In genomic region chr14:48925184-48925583, GRCh38 we compare ENCODE assay signal across 32 cellular contexts.
"Had no signal": no experiment of that assay in that cellular context is flagged by ENCODE, and none has a peak within 500 bp of the region (broad histone marks: within the 10 kb centered on the region; RNA-seq: fewer than 3 reads in every experiment).

No MANE protein-coding gene starts in this region.

- DNase-seq: activated B cell treated with CpG ODN at 0.5 μM for 24 hours; activated CD4-positive, alpha-beta memory T cell treated with anti-CD3 and anti-CD28 coated beads for 36 hours; activated CD4-positive, alpha-beta T cell treated with anti-CD3 and anti-CD28 coated beads, Interleukin-2, amount 10 ng/mL, durations not matched to agents 24 days and 14 days; activated CD8-positive, alpha-beta memory T cell treated with anti-CD3 and anti-CD28 coated beads, Interleukin-2, amount 50 U/mL, for 48 hours; activated CD8-positive, alpha-beta T cell treated with anti-CD3 and anti-CD28 coated beads, Interleukin-2, amount 10 ng/mL, durations not matched to agents 7 days and 5 days; activated effector memory CD4-positive, alpha-beta T cell treated with Interleukin-2 at 50 U/mL for 16 hours; activated gamma-delta T cell treated with Interleukin-2 at 50 U/mL for 16 hours; activated naive CD4-positive, alpha-beta T cell treated with anti-CD3 and anti-CD28 coated beads, Interleukin-2, amount 50 U/mL, for 16 hours; activated naive CD4-positive, alpha-beta T cell treated with Interleukin-2 at 50 U/mL for 16 hours; activated T-cell treated with anti-CD3 and anti-CD28 coated beads for 4 hours; activated T-cell treated with anti-CD3 and anti-CD28 coated beads, Interleukin-2, amount 50 U/mL, for 24 hours; amniotic stem cell; brain microvascular endothelial cell; effector memory CD4-positive, alpha-beta T cell; endodermal cell; foreskin fibroblast; T-helper 1 cell; T-helper 17 cell; T1000; WERI-Rb-1 had no signal

- H3K36me3 ChIP-seq: brain microvascular endothelial cell, WERI-Rb-1 had no signal

- H3K36me3 Mint-ChIP-seq: activated CD4-positive, alpha-beta memory T cell treated with anti-CD3 and anti-CD28 coated beads for 36 hours; activated naive CD8-positive, alpha-beta T cell had no signal

- H3K27me3 ChIP-seq: brain microvascular endothelial cell, dorsolateral prefrontal cortex had no signal

- H3K27ac ChIP-seq: brain microvascular endothelial cell, coronary artery, dorsolateral prefrontal cortex, WERI-Rb-1 had no signal

- ATAC-seq: activated CD4-positive, CD25-positive, alpha-beta regulatory T cell treated with anti-CD3 and anti-CD28 coated beads, Interleukin-2, amount 50 U/mL, for 24 hours; activated CD8-positive, alpha-beta T cell treated with anti-CD3 and anti-CD28 coated beads, Interleukin-2, amount 10 ng/mL, durations not matched to agents 7 days and 5 days; activated T-helper 17 cell treated with anti-CD3 and anti-CD28 coated beads, Interleukin-2, amount 50 U/mL, for 72 hours; esophagus mucosa; T-helper 17 cell had no signal

- H3K27ac Mint-ChIP-seq: activated B cell treated with CpG ODN at 0.5 μM for 24 hours; activated CD4-positive, alpha-beta memory T cell treated with anti-CD3 and anti-CD28 coated beads for 36 hours; activated CD4-positive, alpha-beta T cell treated with anti-CD3 and anti-CD28 coated beads, Interleukin-2, amount 10 ng/mL, durations not matched to agents 24 days and 14 days; activated CD8-positive, alpha-beta T cell treated with anti-CD3 and anti-CD28 coated beads, Interleukin-2, amount 10 ng/mL, durations not matched to agents 7 days and 5 days; activated naive CD8-positive, alpha-beta T cell; activated T-cell treated with anti-CD3 and anti-CD28 coated beads, Interleukin-2, amount 50 U/mL, for 24 hours; activated T-helper 17 cell treated with anti-CD3 and anti-CD28 coated beads, Interleukin-2, amount 50 U/mL, for 72 hours; dendritic cell treated with granulocyte-macrophage colony-stimulating factor and Interleukin-4, amounts not matched to agents 40 ng/mL and 50 ng/mL, for 4 days; endodermal cell; T-helper 17 cell; T-helper 2 cell treated with Interferon-gamma antibody and Interleukin-4, amounts not matched to agents 5 μg/mL and 100 μg/mL, for 36 hours had no signal

- H3K4me3 Mint-ChIP-seq: activated B cell treated with CpG ODN at 0.5 μM for 24 hours; activated CD4-positive, alpha-beta memory T cell treated with anti-CD3 and anti-CD28 coated beads for 36 hours; activated CD4-positive, alpha-beta T cell treated with anti-CD3 and anti-CD28 coated beads, Interleukin-2, amount 10 ng/mL, durations not matched to agents 24 days and 14 days; activated CD8-positive, alpha-beta T cell treated with anti-CD3 and anti-CD28 coated beads, Interleukin-2, amount 10 ng/mL, durations not matched to agents 7 days and 5 days; activated naive CD8-positive, alpha-beta T cell; activated T-cell treated with anti-CD3 and anti-CD28 coated beads, Interleukin-2, amount 50 U/mL, for 24 hours; activated T-helper 17 cell treated with anti-CD3 and anti-CD28 coated beads, Interleukin-2, amount 50 U/mL, for 72 hours; central memory CD8-positive, alpha-beta T cell; dendritic cell treated with granulocyte-macrophage colony-stimulating factor and Interleukin-4, amounts not matched to agents 40 ng/mL and 50 ng/mL, for 4 days; endodermal cell; T-helper 17 cell; T-helper 2 cell treated with Interferon-gamma antibody and Interleukin-4, amounts not matched to agents 5 μg/mL and 100 μg/mL, for 36 hours had no signal

- H3K9me3 Mint-ChIP-seq: activated B cell treated with CpG ODN at 0.5 μM for 24 hours; activated CD4-positive, alpha-beta memory T cell treated with anti-CD3 and anti-CD28 coated beads for 36 hours; activated CD4-positive, alpha-beta T cell treated with anti-CD3 and anti-CD28 coated beads, Interleukin-2, amount 10 ng/mL, durations not matched to agents 24 days and 14 days; activated T-cell treated with anti-CD3 and anti-CD28 coated beads, Interleukin-2, amount 50 U/mL, for 24 hours; endodermal cell; T-helper 2 cell treated with Interferon-gamma antibody and Interleukin-4, amounts not matched to agents 5 μg/mL and 100 μg/mL, for 36 hours had no signal

- H3K27me3 Mint-ChIP-seq: activated CD4-positive, alpha-beta memory T cell treated with anti-CD3 and anti-CD28 coated beads for 36 hours; activated CD4-positive, alpha-beta T cell treated with anti-CD3 and anti-CD28 coated beads, Interleukin-2, amount 10 ng/mL, durations not matched to agents 24 days and 14 days; activated naive CD8-positive, alpha-beta T cell; activated T-cell treated with anti-CD3 and anti-CD28 coated beads, Interleukin-2, amount 50 U/mL, for 24 hours; activated T-helper 17 cell treated with anti-CD3 and anti-CD28 coated beads, Interleukin-2, amount 50 U/mL, for 72 hours; central memory CD8-positive, alpha-beta T cell; dendritic cell treated with granulocyte-macrophage colony-stimulating factor and Interleukin-4, amounts not matched to agents 40 ng/mL and 50 ng/mL, for 4 days; T-helper 17 cell had no signal

- H3K4me3 ChIP-seq: coronary artery, dorsolateral prefrontal cortex had no signal

- H3K4me1 Mint-ChIP-seq: activated B cell treated with CpG ODN at 0.5 μM for 24 hours; activated CD4-positive, alpha-beta T cell treated with anti-CD3 and anti-CD28 coated beads, Interleukin-2, amount 10 ng/mL, durations not matched to agents 24 days and 14 days; activated T-helper 17 cell treated with anti-CD3 and anti-CD28 coated beads, Interleukin-2, amount 50 U/mL, for 72 hours; central memory CD8-positive, alpha-beta T cell; endodermal cell; T-helper 17 cell had no signal

- FAIRE-seq: astrocyte, bronchial epithelial cell, frontal cortex had no signal
